In genomic region chr3:64766463-64766862, GRCh38 we compare ENCODE assay signal across 16 cellular contexts.
A peak's percentile ranks its signal among the peaks of the same experiment; 100 is the strongest.
DNase-seq lines count a peak whose midpoint lies in the region; TF ChIP-seq lines count a peak whose summit lies in the region.
"Had no signal": no experiment of that assay in that cellular context is flagged by ENCODE, and none has a peak within 500 bp of the region (broad histone marks: within the 10 kb centered on the region; RNA-seq: fewer than 3 reads in every experiment).

No MANE protein-coding gene starts in this region.

- no peak overlapping the region for H3K23ac ChIP-seq in mesendoderm (ENCODE audit: low read length)

- no peak overlapping the region for H3K4me2 ChIP-seq in mesendoderm (ENCODE audit: low read length)

- H3K79me1 ChIP-seq in mesendoderm (ENCODE audit: low read length) = no peaks in the 10 kb centered on the region

- no peaks in the 10 kb centered on the region for H3K9me3 Mint-ChIP-seq in nephron
- no peaks in the 10 kb centered on the region for H3K9me3 Mint-ChIP-seq in T-helper 2 cell treated with Interferon-gamma antibody and Interleukin-4, amounts not matched to agents 5 μg/mL and 100 μg/mL, for 36 hours

- H3K79me2 ChIP-seq in mesendoderm (ENCODE audit: control insufficient read depth, insufficient read depth, low read length) = no peaks in the 10 kb centered on the region

- H3K27me3 ChIP-seq in adipocyte (replicated peaks; ENCODE audit: control insufficient read depth, insufficient read depth, low read length) = no peaks in the 10 kb centered on the region
- H3K27me3 ChIP-seq in mesendoderm (ENCODE audit: insufficient read depth, low read length, poor library complexity) = no peaks in the 10 kb centered on the region

- no peak for TF ChIP-seq CTCF in nephron (IDR thresholded peaks at IDR 0.05; ENCODE audit: unreplicated experiment in 3 of 3)

- no peak overlapping the region for H2BK15ac ChIP-seq in mesendoderm (replicated peaks; ENCODE audit: low read depth)

- no peak overlapping the region for H3K4ac ChIP-seq in mesendoderm (ENCODE audit: low read depth, low read length)

- H3K27ac Mint-ChIP-seq in nephron = peak overlapping the region; percentile 9 to 48 (median 40)
- H3K27ac Mint-ChIP-seq in T-helper 2 cell treated with Interferon-gamma antibody and Interleukin-4, amounts not matched to agents 5 μg/mL and 100 μg/mL, for 36 hours = no peak overlapping the region

- DNase-seq in adipocyte (ENCODE audit: low read depth) = peak; percentile 6
- peak; percentile 5 for DNase-seq in dermis blood vessel endothelial cell
- peak; percentile 13 for DNase-seq in stromal cell of bone marrow (ENCODE audit: low read depth)
- DNase-seq in mesendoderm = no peak
- DNase-seq in COLO829 (ENCODE audit: low spot score) = no peak
- no peak for DNase-seq in T-helper 2 cell treated with Interferon-gamma antibody and Interleukin-4, amounts not matched to agents 5 μg/mL and 100 μg/mL, for 36 hours (ENCODE audit: low spot score)
- DNase-seq: C1 segment of cervical spinal cord, DMS 273 treated with DMSO at 0.1 percent for 48 hours, GDM1, GOT3, NCI-H1930, NCI-H2171, NCI-H446 treated with DMSO at 0.1 percent for 48 hours, PC-3 had no signal

- peaks cover 13% of the 10 kb centered on the region for H3K4me1 Mint-ChIP-seq in nephron
- H3K4me1 Mint-ChIP-seq in T-helper 2 cell treated with Interferon-gamma antibody and Interleukin-4, amounts not matched to agents 5 μg/mL and 100 μg/mL, for 36 hours (ENCODE audit: low read depth) = no peaks in the 10 kb centered on the region

- no peaks in the 10 kb centered on the region for H3K27me3 Mint-ChIP-seq in nephron (ENCODE audit: low read depth)
- H3K27me3 Mint-ChIP-seq in T-helper 2 cell treated with Interferon-gamma antibody and Interleukin-4, amounts not matched to agents 5 μg/mL and 100 μg/mL, for 36 hours (ENCODE audit: low read depth) = no peaks in the 10 kb centered on the region

- H3K56ac ChIP-seq in mesendoderm (ENCODE audit: low read length) = no peak overlapping the region

- no peaks in the 10 kb centered on the region for H3K9me3 ChIP-seq in adipocyte (ENCODE audit: control insufficient read depth, low read length)

- H3K36me3 ChIP-seq in adipocyte (ENCODE audit: control insufficient read depth, insufficient read depth, low read length, severe bottlenecking) (no peaks in the 10 kb centered on the region), mesendoderm (ENCODE audit: control insufficient read depth, insufficient read depth, low read length) (no peaks in the 10 kb centered on the region)

- no peak overlapping the region for H3K4me3 Mint-ChIP-seq in nephron
- no peak overlapping the region for H3K4me3 Mint-ChIP-seq in T-helper 2 cell treated with Interferon-gamma antibody and Interleukin-4, amounts not matched to agents 5 μg/mL and 100 μg/mL, for 36 hours

- no peak overlapping the region for H3K18ac ChIP-seq in mesendoderm (ENCODE audit: low read length)

- H3K9ac ChIP-seq in adipocyte (ENCODE audit: low read length) (no peak overlapping the region), mesendoderm (ENCODE audit: low read length) (no peak overlapping the region)

- no peak overlapping the region for H2AK5ac ChIP-seq in mesendoderm (ENCODE audit: low read length)

- WGBS in mesendoderm (ENCODE audit: extremely low coverage, insufficient coverage, low lambda C conversion rate) = no CpG with 5 or more reads among the region's 4 CpGs

- H3K36me3 Mint-ChIP-seq in nephron (ENCODE audit: low read depth) = peaks cover 4% of the 10 kb centered on the region
- no peaks in the 10 kb centered on the region for H3K36me3 Mint-ChIP-seq in T-helper 2 cell treated with Interferon-gamma antibody and Interleukin-4, amounts not matched to agents 5 μg/mL and 100 μg/mL, for 36 hours (ENCODE audit: low read depth)

- H3K4me3 ChIP-seq in adipocyte (ENCODE audit: low read length) (no peak overlapping the region), mesendoderm (ENCODE audit: low read length) (no peak overlapping the region)

- H2BK120ac ChIP-seq in mesendoderm (ENCODE audit: low read depth, low read length) = no peak overlapping the region

- no peak overlapping the region for H2BK5ac ChIP-seq in mesendoderm (ENCODE audit: low read length)

- H3K4me1 ChIP-seq in adipocyte (ENCODE audit: control insufficient read depth, insufficient read depth, low read length) = peaks cover 3% of the 10 kb centered on the region
- H3K4me1 ChIP-seq in mesendoderm (ENCODE audit: control insufficient read depth, low read depth, low read length) = peaks cover 4% of the 10 kb centered on the region

- H3K27ac ChIP-seq in mesendoderm (ENCODE audit: low read depth, low read length) = no peak overlapping the region
- H3K27ac ChIP-seq: RWPE1 had no signal

- H4K5ac ChIP-seq in mesendoderm (ENCODE audit: low read length) = no peak overlapping the region

- H4K8ac ChIP-seq in mesendoderm (ENCODE audit: low read depth, low read length) = no peak overlapping the region

Comparison
In these comparisons a context has a peak if more than half of its experiments do, and no peak if none do; other contexts are left out.
1. DNase-seq: peak in adipocyte (single experiment), dermis blood vessel endothelial cell (single experiment) and stromal cell of bone marrow (single experiment); none in mesendoderm (single experiment), COLO829 (single experiment) and T-helper 2 cell treated with Interferon-gamma antibody and Interleukin-4, amounts not matched to agents 5 μg/mL and 100 μg/mL, for 36 hours (single experiment).